Comparison of ENCODE assay signal across 8 cellular contexts in the genomic region with DNA sequence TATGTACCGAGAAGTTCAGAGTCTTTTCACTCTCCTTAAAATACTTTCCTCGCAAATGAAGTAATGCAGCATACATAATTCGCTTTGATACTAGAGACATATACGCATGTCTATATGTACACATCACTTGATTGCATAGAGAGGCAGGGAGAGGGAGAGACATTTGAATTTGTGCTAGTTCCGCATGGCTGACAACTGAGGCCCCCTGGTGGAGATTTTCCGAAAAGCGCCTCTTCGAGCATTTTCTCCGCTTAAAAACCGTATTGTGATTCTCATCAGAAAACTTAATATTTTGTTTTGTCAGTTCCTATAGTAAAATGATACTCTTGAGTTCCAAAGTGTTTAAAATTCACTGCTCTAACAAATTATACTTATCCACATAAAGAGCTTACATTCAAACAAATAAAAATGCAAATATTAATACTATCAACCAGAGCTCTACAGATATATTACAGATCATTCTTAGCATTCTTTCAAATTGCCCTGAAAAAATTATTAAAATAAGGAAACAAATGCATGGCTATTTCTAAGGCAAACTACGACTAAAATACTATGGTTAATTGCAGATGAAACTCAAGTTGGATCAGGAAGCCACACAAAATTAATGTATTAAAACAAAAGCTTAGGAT. TPM values are rescaled to one million over a fixed set of nuclear protein-coding genes. Genes with fewer than 3 reads are reported as not detected.
A peak's percentile ranks its signal among the peaks of the same experiment; 100 is the strongest.
DNase-seq lines count a peak whose midpoint lies in the region; FAIRE-seq and TF ChIP-seq lines count a peak whose summit lies in the region.

No MANE protein-coding gene starts in this region.

- no peaks in the 10 kb centered on the region for H3K9me3 Mint-ChIP-seq in activated CD4-positive, alpha-beta memory T cell treated with anti-CD3 and anti-CD28 coated beads for 36 hours

- H3K79me1 ChIP-seq in H1 (ENCODE audit: low read depth, low read length): no peaks in the 10 kb centered on the region

- H3K27me3 Mint-ChIP-seq in activated CD4-positive, alpha-beta memory T cell treated with anti-CD3 and anti-CD28 coated beads for 36 hours: peaks cover 12% of the 10 kb centered on the region

- peak; percentile 56 to 65 for TF ChIP-seq RAD21 in H1 (IDR thresholded peaks at IDR 0.05 in 1 of 2, conservative IDR thresholded peaks at IDR 0.05 in 1 of 2; ENCODE audit: low read depth in 2 of 2, low read length in 2 of 2)

- no peak for TF ChIP-seq EP300 in H1 (IDR thresholded peaks at IDR 0.05; ENCODE audit: borderline replicate concordance in 1 of 2, low read depth in 2 of 2, low read length in 2 of 2)

- H3K4ac ChIP-seq in H1 (replicated peaks; ENCODE audit: insufficient read length, low read depth, low read length): no peak overlapping the region

- H3K4me1 Mint-ChIP-seq in activated CD4-positive, alpha-beta memory T cell treated with anti-CD3 and anti-CD28 coated beads for 36 hours (ENCODE audit: low read depth): peaks cover 2% of the 10 kb centered on the region

- 25% methylated on average over 11 of the region's 11 CpGs; no CpG with 5 or more reads in 1 of the 2 experiments for WGBS in H1 (ENCODE audit: extremely low coverage in 1 of 2, insufficient coverage in 1 of 2, insufficient read length in 1 of 2, insufficient replicate concordance in 2 of 2, low coverage in 1 of 2, low lambda C conversion rate in 2 of 2, missing lambda C conversion rate in 1 of 2), 2 experiments

- FAIRE-seq in H1 (lab: Jason Lieb, UNC): peak; percentile 87

- H3K4me2 ChIP-seq in H1 (ENCODE audit: insufficient read depth in 1 of 2, low read depth in 2 of 2, low read length in 2 of 2): no peak overlapping the region

- no peaks in the 10 kb centered on the region for H3K36me3 Mint-ChIP-seq in activated CD4-positive, alpha-beta memory T cell treated with anti-CD3 and anti-CD28 coated beads for 36 hours

- no peak overlapping the region for H3K9ac ChIP-seq in H1 (replicated peaks in 1 of 4; ENCODE audit: extremely low read depth in 1 of 4, low read depth in 3 of 4, low read length in 3 of 4)

- H3K9me3 ChIP-seq in H1 (ENCODE audit: insufficient read depth in 2 of 2, low read depth in 1 of 2, low read length in 1 of 2): no peaks in the 10 kb centered on the region

- no peak overlapping the region for H2BK20ac ChIP-seq in H1 (ENCODE audit: low read length)

- peak; percentile 8 for DNase-seq in NCI-H2107 treated with DMSO at 0.1 percent for 48 hours (lab: John Stamatoyannopoulos, UW; ENCODE audit: unreplicated experiment)
- no peak for DNase-seq in NCI-H2107 (lab: John Stamatoyannopoulos, UW)
- DNase-seq in NCI-H748 treated with DMSO at 0.1 percent for 48 hours (lab: John Stamatoyannopoulos, UW): peak; percentile 84
- peak; percentile 80 for DNase-seq in activated CD4-positive, alpha-beta memory T cell treated with anti-CD3 and anti-CD28 coated beads for 36 hours
- peak in 1 of 2 experiments; percentile 81 for DNase-seq in H1 (ENCODE audit: low read depth in 1 of 2, low spot score in 2 of 2)
- peak; percentile 61 for DNase-seq in mucosa of gallbladder (ENCODE audit: low spot score)
- DNase-seq in stimulated activated naive CD4-positive, alpha-beta T cell treated with Interleukin-2 at 50 U/mL for 16 hours (lab: John Stamatoyannopoulos, UW): peak; percentile 36
- DNase-seq in H4 (ENCODE audit: low spot score): no peak

- peak; percentile 52 to 76 (median 73) for TF ChIP-seq CTCF in H1 (IDR thresholded peaks at IDR 0.05; ENCODE audit: control extremely low read depth in 1 of 3, insufficient read depth in 1 of 3, low read depth in 1 of 3, low read length in 3 of 3)

- CTCF ChIA-PET in activated CD4-positive, alpha-beta memory T cell treated with anti-CD3 and anti-CD28 coated beads for 36 hours (lab: Charles Lee): interaction anchor here (0.8 to 7.7 kb wide), 24 partner anchors 10 to 1167 kb away, joined by 3 to 111 read pairs (median 5); a partner anchor contains a TSS
- CTCF ChIA-PET in H1 (lab: Charles Lee; ENCODE audit: partially characterized antibody): interaction anchor here (0.6 to 9.9 kb wide), 43 partner anchors 10 to 1154 kb away, joined by 3 to 163 read pairs (median 4); no protein-coding TSS in a partner anchor

- H4K20me1 ChIP-seq in H1 (replicated peaks in 1 of 2; ENCODE audit: control insufficient read depth in 1 of 2, insufficient read depth in 2 of 2, low read length in 2 of 2): no peaks in the 10 kb centered on the region

- H4K5ac ChIP-seq in H1 (ENCODE audit: insufficient read length, low read depth, low read length): no peak overlapping the region

- no peak overlapping the region for H4K8ac ChIP-seq in H1 (ENCODE audit: extremely low read depth, insufficient read depth, low read length)

- H2AK5ac ChIP-seq in H1 (ENCODE audit: low read depth, low read length): no peak overlapping the region

- no peak overlapping the region for H2BK120ac ChIP-seq in H1 (replicated peaks; ENCODE audit: low read depth, low read length)

- no peak overlapping the region for H4K91ac ChIP-seq in H1 (replicated peaks; ENCODE audit: insufficient read length, low read length)

- H3K4me1 ChIP-seq in H1 (replicated peaks in 1 of 4; ENCODE audit: control insufficient read depth in 3 of 4, insufficient read depth in 4 of 4, low read length in 3 of 4): peaks cover 0 to 5% (median 2%) of the 10 kb centered on the region in 4 experiments; a peak in 4 of 7 replicates

- no peak overlapping the region for H3K14ac ChIP-seq in H1 (ENCODE audit: insufficient read length)

- H2BK12ac ChIP-seq in H1 (ENCODE audit: low read depth, low read length): no peak overlapping the region

- H3K79me2 ChIP-seq in H1 (ENCODE audit: control insufficient read depth in 1 of 2, insufficient read depth in 2 of 2, low read length in 2 of 2): no peaks in the 10 kb centered on the region

- peak overlapping the region; percentile 51; the same call in 1 of the 2 replicates for H2AFZ ChIP-seq in H1 (ENCODE audit: low read length)

- no peak overlapping the region for H2BK5ac ChIP-seq in H1 (ENCODE audit: low read depth, low read length)

- POLR2A ChIA-PET in activated CD4-positive, alpha-beta memory T cell treated with anti-CD3 and anti-CD28 coated beads for 36 hours (lab: Charles Lee): interaction anchor here (1.1 kb wide), 1 partner anchor 12 kb away, joined by 3 read pairs; no protein-coding TSS in a partner anchor
- POLR2A ChIA-PET in H1 (lab: Charles Lee; ENCODE audit: partially characterized antibody): no interaction called here

- no peak for TF ChIP-seq POLR2A in H1 (IDR thresholded peaks at IDR 0.05; ENCODE audit: control extremely low read depth in 1 of 2, low read depth in 2 of 2, low read length in 2 of 2)

- H3K18ac ChIP-seq in H1 (ENCODE audit: extremely low read depth, low read length): no peak overlapping the region

- no peaks in the 10 kb centered on the region for H3K36me3 ChIP-seq in H1 (ENCODE audit: control insufficient read depth in 2 of 4, insufficient read depth in 4 of 4, low read length in 3 of 4)

- H2BK15ac ChIP-seq in H1 (ENCODE audit: low read length): no peak overlapping the region

- no peak overlapping the region for H3K27ac Mint-ChIP-seq in activated CD4-positive, alpha-beta memory T cell treated with anti-CD3 and anti-CD28 coated beads for 36 hours

- no peaks in the 10 kb centered on the region; the same call in 1 of the 2 replicates for H3K23me2 ChIP-seq in H1 (ENCODE audit: low read depth, low read length)

- H3K27ac ChIP-seq in H1 (ENCODE audit: low read depth, low read length): no peak overlapping the region

- no peak overlapping the region for H3K4me3 Mint-ChIP-seq in activated CD4-positive, alpha-beta memory T cell treated with anti-CD3 and anti-CD28 coated beads for 36 hours

- H3K4me3 ChIP-seq in H1 (ENCODE audit: extremely low read depth in 1 of 4, insufficient read depth in 2 of 4, low read depth in 3 of 4, low read length in 4 of 4): no peak overlapping the region

- H3K23ac ChIP-seq in H1 (ENCODE audit: insufficient read length): no peak overlapping the region

- H3K27me3 ChIP-seq in H1 (replicated peaks in 1 of 4; ENCODE audit: control insufficient read depth in 3 of 4, extremely low read depth in 1 of 4, insufficient read depth in 3 of 4, low read length in 3 of 4): no peaks in the 10 kb centered on the region

- intact Hi-C loops in activated CD4-positive, alpha-beta memory T cell treated with anti-CD3 and anti-CD28 coated beads for 36 hours (cut with micrococcal nuclease): loop anchor here (1.0 to 10.0 kb wide), 4 partner anchors 12 to 1153 kb away; no protein-coding TSS in a partner anchor

- H3K56ac ChIP-seq in H1 (replicated peaks; ENCODE audit: insufficient read length, low read depth, low read length): no peak overlapping the region

TF ChIP-seq in H1, 55 proteins besides CTCF, POLR2A, EP300 and RAD21 (continues in another document):
- TF ChIP-seq SP2 (IDR thresholded peaks at IDR 0.05; ENCODE audit: low read length) (no peak), KDM5A (IDR thresholded peaks at IDR 0.05; ENCODE audit: low read length) (no peak), KDM1A (IDR thresholded peaks at IDR 0.05; ENCODE audit: borderline replicate concordance, low read length) (no peak), ASH2L (IDR thresholded peaks at IDR 0.05; ENCODE audit: low read length) (no peak)

RNA-seq across cellular contexts. Expression of a gene that starts 0.6 kb away (rescaled TPM):
- total RNA-seq in activated CD4-positive, alpha-beta memory T cell treated with anti-CD3 and anti-CD28 coated beads for 36 hours: under 1 TPM; 0.05 to 0.07 TPM
- 0.13 and 0.17 TPM in 2 replicates for total RNA-seq in H1 (2021; fragmentation: NEBNext Ultra II Directional; extraction: Animal tissue kit (Norgen Biotek cat#: 25700))
- polyA plus RNA-seq in H1 (2011; rRNA removed): 0.11 TPM in 2 replicates
- 0.13 TPM for polyA plus RNA-seq in H1 (2011; cell fraction: cytosol; rRNA removed)
- polyA plus RNA-seq in H1 (2011; cell fraction: nucleus; rRNA removed): 0.11 TPM
- 0.09 to 0.17 TPM (median 0.11 TPM) in 4 replicates for polyA plus RNA-seq in H1 (2012, experiment 1 of 2)
- polyA plus RNA-seq in H1 (2012, experiment 2 of 2): not detected
- 0.14 TPM for polyA plus RNA-seq in H1 (2013, experiment 1 of 2)
- 0.11 TPM for polyA plus RNA-seq in H1 (2013, experiment 2 of 2)
- 0.06 and 0.20 TPM in 2 replicates for polyA minus RNA-seq in H1 (2011; rRNA and poly(A)+ RNA removed)
- not detected for polyA minus RNA-seq in H1 (2011; cell fraction: cytosol; rRNA and poly(A)+ RNA removed)
- 0.10 TPM for polyA minus RNA-seq in H1 (2011; cell fraction: nucleus; rRNA and poly(A)+ RNA removed)
- total RNA-seq in mucosa of gallbladder: 0.63 TPM
- total RNA-seq in H4 (2014; rRNA removed; shearing (Covaris generic)): 0.10 and 0.48 TPM in 2 replicates

RNA-seq across cellular contexts. Expression of a gene that starts 15.1 kb away (rescaled TPM):
- total RNA-seq in activated CD4-positive, alpha-beta memory T cell treated with anti-CD3 and anti-CD28 coated beads for 36 hours: 10 to 100 TPM; 32.7 to 32.8 TPM
- total RNA-seq in H1 (2021; fragmentation: NEBNext Ultra II Directional; extraction: Animal tissue kit (Norgen Biotek cat#: 25700)): 39.2 TPM in 2 replicates
- 38.2 and 42.2 TPM in 2 replicates for polyA plus RNA-seq in H1 (2011; rRNA removed)
- polyA plus RNA-seq in H1 (2011; cell fraction: cytosol; rRNA removed): 47.3 TPM
- 39.8 TPM for polyA plus RNA-seq in H1 (2011; cell fraction: nucleus; rRNA removed)
- 31.7 to 35.4 TPM (median 33.2 TPM) in 4 replicates for polyA plus RNA-seq in H1 (2012, experiment 1 of 2)
- 31.8 TPM for polyA plus RNA-seq in H1 (2012, experiment 2 of 2)
- 22.5 TPM for polyA plus RNA-seq in H1 (2013, experiment 1 of 2)
- polyA plus RNA-seq in H1 (2013, experiment 2 of 2): 22.7 TPM
- 21.8 and 30.5 TPM in 2 replicates for polyA minus RNA-seq in H1 (2011; rRNA and poly(A)+ RNA removed)
- 16.9 TPM for polyA minus RNA-seq in H1 (2011; cell fraction: cytosol; rRNA and poly(A)+ RNA removed)
- 23.3 TPM for polyA minus RNA-seq in H1 (2011; cell fraction: nucleus; rRNA and poly(A)+ RNA removed)
- 47.4 TPM for total RNA-seq in mucosa of gallbladder
- total RNA-seq in H4 (2014; rRNA removed; shearing (Covaris generic)): 63.4 and 69.0 TPM in 2 replicates

Comparison
In these comparisons a context has a peak if more than half of its experiments do, and no peak if none do; other contexts are left out.
1. DNase-seq: peak in NCI-H2107 treated with DMSO at 0.1 percent for 48 hours (single experiment), NCI-H748 treated with DMSO at 0.1 percent for 48 hours (single experiment), activated CD4-positive, alpha-beta memory T cell treated with anti-CD3 and anti-CD28 coated beads for 36 hours (single experiment), mucosa of gallbladder (single experiment) and stimulated activated naive CD4-positive, alpha-beta T cell treated with Interleukin-2 at 50 U/mL for 16 hours (single experiment); none in NCI-H2107 (single experiment) and H4 (single experiment).